4 cellular contexts compared by ENCODE assay signal in the genomic region with DNA sequence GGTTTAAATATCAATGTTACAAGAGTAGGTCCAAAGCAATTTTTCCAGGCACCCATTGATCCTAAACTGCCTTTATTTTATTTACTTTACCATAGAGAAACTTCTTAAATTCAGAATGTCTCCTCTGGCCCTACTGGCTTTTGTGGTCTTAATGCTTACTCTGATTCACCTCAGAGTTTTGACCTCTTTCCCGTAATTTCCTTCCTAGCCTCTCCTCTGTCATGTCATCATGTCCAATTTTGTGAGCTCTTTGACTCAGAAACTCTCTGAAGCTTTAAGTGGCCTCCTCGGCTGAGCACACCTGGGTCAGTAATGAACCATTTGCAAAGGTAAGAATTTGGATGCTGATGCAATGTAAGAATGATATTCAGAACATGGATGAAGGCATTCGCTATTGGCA.
"Had no signal": no experiment of that assay in that cellular context is flagged by ENCODE, and none has a peak within 500 bp of the region (broad histone marks: within the 10 kb centered on the region; RNA-seq: fewer than 3 reads in every experiment).

No MANE protein-coding gene starts in this region.

- ATAC-seq: GM23338, HepG2 had no signal

- H3K4me2 ChIP-seq: GM23338 had no signal

- DNase-seq: H9, HCEC 1CT had no signal

- H2AFZ ChIP-seq: GM23338 had no signal

- H3K4me3 ChIP-seq: GM23338 had no signal
